Comparison of ENCODE assay signal across 29 cellular contexts in genomic region chr11:58740447-58740846, GRCh38. TPM values are rescaled to one million over a fixed set of nuclear protein-coding genes. Genes with fewer than 3 reads are reported as not detected.
"Had no signal": no experiment of that assay in that cellular context is flagged by ENCODE, and none has a peak within 500 bp of the region (broad histone marks: within the 10 kb centered on the region; RNA-seq: fewer than 3 reads in every experiment).

No MANE protein-coding gene starts in this region.

- H3K9me3 Mint-ChIP-seq: activated T-helper 1 cell treated with anti-CD3 and anti-CD28 coated beads, Interleukin-12 subunit alpha, Interleukin-12 subunit beta, Interleukin-2, Interleukin-4 antibody, amounts not matched to agents 30 ng/mL and 10 ng/mL and 1 ng/mL, durations not matched to agents 14 hours and 24 hours and 36 hours had no signal

- H3K27ac ChIP-seq: cardiac muscle cell, VCaP had no signal

- H3K27me3 ChIP-seq: cardiac muscle cell had no signal

- H3K36me3 ChIP-seq: cardiac muscle cell had no signal

- H3K27ac Mint-ChIP-seq: activated B cell treated with CpG ODN at 0.5 μM for 24 hours; activated CD4-positive, alpha-beta memory T cell treated with anti-CD3 and anti-CD28 coated beads for 36 hours; activated naive CD4-positive, alpha-beta T cell treated with anti-CD3 and anti-CD28 coated beads, Interleukin-2, amount 10 ng/mL, durations not matched to agents 7 days and 5 days; activated naive CD8-positive, alpha-beta T cell; activated T-helper 1 cell treated with anti-CD3 and anti-CD28 coated beads, Interleukin-12 subunit alpha, Interleukin-12 subunit beta, Interleukin-2, Interleukin-4 antibody, amounts not matched to agents 30 ng/mL and 10 ng/mL and 1 ng/mL, durations not matched to agents 14 hours and 24 hours and 36 hours had no signal

- H3K36me3 Mint-ChIP-seq: activated naive CD4-positive, alpha-beta T cell treated with anti-CD3 and anti-CD28 coated beads, Interleukin-2, amount 10 ng/mL, durations not matched to agents 7 days and 5 days had no signal

- H3K4me3 Mint-ChIP-seq: activated B cell treated with CpG ODN at 0.5 μM for 24 hours; activated CD4-positive, alpha-beta memory T cell treated with anti-CD3 and anti-CD28 coated beads for 36 hours; activated naive CD4-positive, alpha-beta T cell treated with anti-CD3 and anti-CD28 coated beads, Interleukin-2, amount 10 ng/mL, durations not matched to agents 7 days and 5 days; activated naive CD8-positive, alpha-beta T cell; activated T-cell treated with anti-CD3 and anti-CD28 coated beads, Interleukin-2, amount 50 U/mL, for 4 hours; activated T-helper 1 cell treated with anti-CD3 and anti-CD28 coated beads, Interleukin-12 subunit alpha, Interleukin-12 subunit beta, Interleukin-2, Interleukin-4 antibody, amounts not matched to agents 30 ng/mL and 10 ng/mL and 1 ng/mL, durations not matched to agents 14 hours and 24 hours and 36 hours had no signal

- H3K4me1 Mint-ChIP-seq: activated B cell treated with CpG ODN at 0.5 μM for 24 hours had no signal

- ATAC-seq: activated T-cell treated with anti-CD3 and anti-CD28 coated beads, Interleukin-2, amount 50 U/mL, for 4 hours had no signal

- DNase-seq: activated B cell treated with CpG ODN at 0.5 μM for 24 hours; activated CD4-positive, alpha-beta memory T cell treated with anti-CD3 and anti-CD28 coated beads for 36 hours; activated CD4-positive, alpha-beta T cell treated with anti-CD3 and anti-CD28 coated beads for 4 hours; activated CD4-positive, alpha-beta T cell treated with anti-CD3 and anti-CD28 coated beads, Interleukin-2, amount 50 U/mL, for 1 hour; activated CD4-positive, CD25-positive, alpha-beta regulatory T cell treated with anti-CD3 and anti-CD28 coated beads, Interleukin-2, amount 50 U/mL, for 72 hours; activated CD8-positive, alpha-beta memory T cell treated with anti-CD3 and anti-CD28 coated beads, Interleukin-2, amount 50 U/mL, for 4 hours; activated naive CD4-positive, alpha-beta T cell treated with anti-CD3 and anti-CD28 coated beads, Interleukin-2, amount 10 ng/mL, durations not matched to agents 7 days and 5 days; activated T-cell treated with anti-CD3 and anti-CD28 coated beads for 4 hours; activated T-cell treated with anti-CD3 and anti-CD28 coated beads, Interleukin-2, amount 50 U/mL, for 4 hours; amniotic stem cell; aorta; NCI-H1105 treated with DMSO at 0.1 percent for 48 hours; NCI-H1436; NCI-H1694; NCI-H2029; NCI-H345; NCI-H510A; NCI-H526; NCI-H748 treated with DMSO at 0.1 percent for 48 hours; Right ventricle myocardium superior; SW 1271; T-helper 1 cell; T-helper 2 cell; T-helper 9 cell had no signal

- H3K4me3 ChIP-seq: cardiac muscle cell had no signal

RNA-seq across cellular contexts. Expression of gene GLYAT, which starts 8.7 kb away (rescaled TPM):
- total RNA-seq: activated B cell treated with CpG ODN at 0.5 μM for 24 hours; activated CD4-positive, alpha-beta memory T cell treated with anti-CD3 and anti-CD28 coated beads for 36 hours; activated T-cell treated with anti-CD3 and anti-CD28 coated beads, Interleukin-2, amount 50 U/mL, for 4 hours; activated T-helper 1 cell treated with anti-CD3 and anti-CD28 coated beads, Interleukin-12 subunit alpha, Interleukin-12 subunit beta, Interleukin-2, Interleukin-4 antibody, amounts not matched to agents 30 ng/mL and 10 ng/mL and 1 ng/mL, durations not matched to agents 14 hours and 24 hours and 36 hours; aorta; cardiac muscle cell; M059J had no signal
- polyA plus RNA-seq: aorta, cardiac muscle cell had no signal
